Comparison of ENCODE assay signal across 23 cellular contexts in the genomic region with DNA sequence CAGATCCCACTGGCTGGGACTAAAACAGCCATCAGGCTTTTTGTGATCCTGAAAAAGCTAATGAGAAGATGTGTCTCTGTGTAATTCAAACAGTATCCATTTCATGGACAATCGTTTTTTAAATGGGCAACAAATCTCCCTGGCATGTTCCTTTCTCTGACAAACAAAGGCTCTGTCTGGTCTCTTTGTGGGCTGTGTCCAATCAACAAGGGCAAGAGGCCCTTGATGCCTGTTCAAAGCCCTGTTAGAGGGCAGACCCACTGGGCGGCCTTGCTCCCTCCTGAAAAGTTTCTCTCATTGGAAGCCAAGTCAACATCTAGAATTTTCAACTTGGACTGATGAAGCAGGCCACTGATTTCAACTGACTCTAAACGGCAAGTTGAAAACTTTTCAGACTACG.
DNase-seq lines count a peak whose midpoint lies in the region; ATAC-seq and TF ChIP-seq lines count a peak whose summit lies in the region.
"Had no signal": no experiment of that assay in that cellular context is flagged by ENCODE, and none has a peak within 500 bp of the region (broad histone marks: within the 10 kb centered on the region; RNA-seq: fewer than 3 reads in every experiment).

No MANE protein-coding gene starts in this region.

- no peak for TF ChIP-seq CTCF in type B pancreatic cell (conservative IDR thresholded peaks at IDR 0.05)
- no peak for TF ChIP-seq CTCF in HFFc6 (IDR thresholded peaks at IDR 0.05)

- no peaks in the 10 kb centered on the region for H3K36me3 ChIP-seq in mesenchymal stem cell (ENCODE audit: control insufficient read depth in 1 of 2, insufficient read depth in 2 of 2, low read depth in 1 of 2, low read length in 2 of 2)
- H3K36me3 ChIP-seq: SJSA1, thyroid gland, vagina had no signal

- H3K27me3 ChIP-seq in mesenchymal stem cell (ENCODE audit: control insufficient read depth in 1 of 2, insufficient read depth in 1 of 2, low read length in 2 of 2), result no peaks in the 10 kb centered on the region
- H3K27me3 ChIP-seq: SJSA1, thyroid gland, vagina had no signal

- H3K27ac ChIP-seq in mesenchymal stem cell (ENCODE audit: low read length, poor library complexity, severe bottlenecking), result no peak overlapping the region
- H3K27ac ChIP-seq: C4-2B, SJSA1, thyroid gland, vagina had no signal

- no peak overlapping the region for H2AFZ ChIP-seq in mesenchymal stem cell (ENCODE audit: low read depth, low read length)

- ATAC-seq in activated CD4-positive, alpha-beta T cell treated with anti-CD3 and anti-CD28 coated beads for 36 hours, result no peak
- ATAC-seq: left lobe of liver; right cardiac atrium; stimulated activated naive CD8-positive, alpha-beta T cell treated with anti-CD3 and anti-CD28 coated beads, Interleukin-15, Interleukin-2, amounts not matched to agents 100 U/mL and 50 U/mL, for 24 hours had no signal

- H3K9me3 Mint-ChIP-seq in type B pancreatic cell (peaks cover 6% of the 10 kb centered on the region), HFFc6 (no peaks in the 10 kb centered on the region)
- H3K9me3 Mint-ChIP-seq in activated CD4-positive, alpha-beta T cell treated with anti-CD3 and anti-CD28 coated beads for 36 hours (ENCODE audit: low read depth), result peaks cover 3% of the 10 kb centered on the region

- H2BK5ac ChIP-seq in mesenchymal stem cell (ENCODE audit: low read depth, low read length, poor library complexity, severe bottlenecking), result no peak overlapping the region

- H4K91ac ChIP-seq in mesenchymal stem cell (ENCODE audit: low read length), result no peak overlapping the region

- no peak overlapping the region for H2BK15ac ChIP-seq in mesenchymal stem cell (ENCODE audit: low read depth, poor library complexity, severe bottlenecking)

- H3K4ac ChIP-seq in mesenchymal stem cell (ENCODE audit: low read depth in 1 of 2, low read length in 2 of 2), result no peak overlapping the region

- peaks cover 28% of the 10 kb centered on the region for H3K4me1 Mint-ChIP-seq in type B pancreatic cell (ENCODE audit: unreplicated experiment)
- H3K4me1 Mint-ChIP-seq in HFFc6 (ENCODE audit: low read depth), result peaks cover 12% of the 10 kb centered on the region
- no peaks in the 10 kb centered on the region for H3K4me1 Mint-ChIP-seq in activated CD4-positive, alpha-beta T cell treated with anti-CD3 and anti-CD28 coated beads for 36 hours

- H3K4me3 Mint-ChIP-seq in type B pancreatic cell, result peak overlapping the region; percentile 57
- H3K4me3 Mint-ChIP-seq in HFFc6, result no peak overlapping the region
- H3K4me3 Mint-ChIP-seq in activated CD4-positive, alpha-beta T cell treated with anti-CD3 and anti-CD28 coated beads for 36 hours, result no peak overlapping the region

- H3K9ac ChIP-seq in mesenchymal stem cell (ENCODE audit: low read length), result no peak overlapping the region

- no peak overlapping the region for H2BK120ac ChIP-seq in mesenchymal stem cell (ENCODE audit: low read depth, low read length)

- peaks cover 24% of the 10 kb centered on the region for H3K27me3 Mint-ChIP-seq in type B pancreatic cell
- H3K27me3 Mint-ChIP-seq in HFFc6 (ENCODE audit: insufficient read depth), result no peaks in the 10 kb centered on the region
- H3K27me3 Mint-ChIP-seq in activated CD4-positive, alpha-beta T cell treated with anti-CD3 and anti-CD28 coated beads for 36 hours, result peaks cover 2% of the 10 kb centered on the region

- intact Hi-C loops in activated CD4-positive, alpha-beta T cell treated with anti-CD3 and anti-CD28 coated beads for 36 hours (cut with DNase I, micrococcal nuclease), result no loop called here

- H3K18ac ChIP-seq in mesenchymal stem cell (ENCODE audit: low read depth in 1 of 2, low read length in 2 of 2), result no peak overlapping the region

- H3K23ac ChIP-seq in mesenchymal stem cell (ENCODE audit: low read length in 2 of 2), result no peak overlapping the region

- H3K27ac Mint-ChIP-seq in type B pancreatic cell, result no peak overlapping the region
- no peak overlapping the region for H3K27ac Mint-ChIP-seq in HFFc6
- no peak overlapping the region for H3K27ac Mint-ChIP-seq in activated CD4-positive, alpha-beta T cell treated with anti-CD3 and anti-CD28 coated beads for 36 hours

- no peak overlapping the region for H2AK5ac ChIP-seq in mesenchymal stem cell (ENCODE audit: low read length, severe bottlenecking)

- 68% methylated on average over 4 of the region's 4 CpGs for WGBS in mesenchymal stem cell

- H3K4me3 ChIP-seq in mesenchymal stem cell (ENCODE audit: insufficient read depth in 1 of 2, low read depth in 1 of 2, low read length in 2 of 2), result no peak overlapping the region
- H3K4me3 ChIP-seq: SJSA1, smooth muscle cell, thyroid gland, vagina had no signal

- POLR2A ChIA-PET in activated CD4-positive, alpha-beta T cell treated with anti-CD3 and anti-CD28 coated beads for 36 hours (lab: Charles Lee), result no interaction called here

- no peak overlapping the region for H2BK12ac ChIP-seq in mesenchymal stem cell (ENCODE audit: low read length in 2 of 2)

- no peaks in the 10 kb centered on the region for H3K4me1 ChIP-seq in mesenchymal stem cell (ENCODE audit: control insufficient read depth, insufficient read depth, low read depth, low read length)
- H3K4me1 ChIP-seq: SJSA1, thyroid gland, vagina had no signal

- no peaks in the 10 kb centered on the region for H3K36me3 Mint-ChIP-seq in type B pancreatic cell
- H3K36me3 Mint-ChIP-seq in HFFc6 (ENCODE audit: low read depth), result no peaks in the 10 kb centered on the region
- H3K36me3 Mint-ChIP-seq in activated CD4-positive, alpha-beta T cell treated with anti-CD3 and anti-CD28 coated beads for 36 hours (ENCODE audit: low read depth), result no peaks in the 10 kb centered on the region

- no peak overlapping the region for H4K8ac ChIP-seq in mesenchymal stem cell (ENCODE audit: low read length)

- no peaks in the 10 kb centered on the region for H3K9me3 ChIP-seq in mesenchymal stem cell (ENCODE audit: control insufficient read depth, low read length)
- H3K9me3 ChIP-seq: thyroid gland, vagina had no signal

- DNase-seq in NCI-H2081 (lab: John Stamatoyannopoulos, UW), result peak; percentile 31 to 62
- no peak for DNase-seq in NCI-H2081 treated with DMSO at 0.1 percent for 48 hours (lab: John Stamatoyannopoulos, UW)
- DNase-seq in NCI-H345 treated with DMSO at 0.1 percent for 48 hours (lab: John Stamatoyannopoulos, UW; ENCODE audit: unreplicated experiment), result peak; percentile 86
- DNase-seq in left kidney (ENCODE audit: low read depth, low spot score), result peak; percentile 85
- DNase-seq in type B pancreatic cell (ENCODE audit: extremely low spot score, unreplicated experiment), result no peak
- no peak for DNase-seq in HFFc6
- DNase-seq in activated CD4-positive, alpha-beta T cell treated with anti-CD3 and anti-CD28 coated beads for 36 hours, result no peak
- DNase-seq in mesenchymal stem cell, result no peak
- DNase-seq: activated CD4-positive, alpha-beta T cell treated with anti-CD3 and anti-CD28 coated beads, Interleukin-2, amount 50 U/mL, for 4 hours; activated CD4-positive, CD25-positive, alpha-beta regulatory T cell; activated naive CD4-positive, alpha-beta T cell; DMS79 treated with DMSO at 0.1 percent for 48 hours; GDM1; NCI-H1105; NCI-H226; right cardiac atrium; stimulated activated naive CD8-positive, alpha-beta T cell treated with anti-CD3 and anti-CD28 coated beads, Interleukin-15, Interleukin-2, amounts not matched to agents 100 U/mL and 50 U/mL, for 24 hours; thyroid gland had no signal

- no peak overlapping the region for H3K4me2 ChIP-seq in mesenchymal stem cell (ENCODE audit: low read length, poor library complexity, severe bottlenecking)
- H3K4me2 ChIP-seq: smooth muscle cell had no signal

- CTCF ChIA-PET in activated CD4-positive, alpha-beta T cell treated with anti-CD3 and anti-CD28 coated beads for 36 hours (lab: Charles Lee), result no interaction called here

- no peak overlapping the region for H3K14ac ChIP-seq in mesenchymal stem cell (ENCODE audit: low read length in 2 of 2)

- no peaks in the 10 kb centered on the region for H3K79me1 ChIP-seq in mesenchymal stem cell (replicated peaks; ENCODE audit: low read length, poor library complexity, severe bottlenecking)

Comparison
In these comparisons a context has a peak if more than half of its experiments do, and no peak if none do; other contexts are left out.
1. DNase-seq: peak in NCI-H2081 (2 of 2), NCI-H345 treated with DMSO at 0.1 percent for 48 hours (single experiment) and left kidney (single experiment); none in NCI-H2081 treated with DMSO at 0.1 percent for 48 hours (single experiment), type B pancreatic cell (single experiment), HFFc6 (single experiment), activated CD4-positive, alpha-beta T cell treated with anti-CD3 and anti-CD28 coated beads for 36 hours (single experiment) and mesenchymal stem cell (single experiment).